In genomic region chr17:76262732-76263344, GRCh38 we compare ENCODE assay signal across 8 cellular contexts. TPM values are rescaled to one million over a fixed set of nuclear protein-coding genes. Genes with fewer than 3 reads are reported as not detected.
DNase-seq lines count a peak whose midpoint lies in the region; ATAC-seq, FAIRE-seq and TF ChIP-seq lines count a peak whose summit lies in the region.

No MANE protein-coding gene starts in this region.

- ATAC-seq in GM18867 (IDR thresholded peaks at IDR 0.05; ENCODE audit: unreplicated experiment): no peak

- no peaks in the 10 kb centered on the region for H3K27me3 Mint-ChIP-seq in T-helper 1 cell treated with Interleukin-12 subunit alpha and Interleukin-12 subunit beta and Interleukin-4 antibody, amounts not matched to agents 30 μg/mL and 1 μg/mL, for 36 hours (ENCODE audit: low read depth)

- peaks cover 2% of the 10 kb centered on the region for H3K9me1 ChIP-seq in keratinocyte (ENCODE audit: control insufficient read depth, extremely low read depth, insufficient read depth, low read length)

- H3K4me3 ChIP-seq in HL-60 (replicated peaks; ENCODE audit: insufficient read depth, low read length): no peak overlapping the region
- H3K4me3 ChIP-seq in keratinocyte (ENCODE audit: control insufficient read depth in 2 of 3, extremely low read depth in 1 of 3, insufficient read depth in 2 of 3, low read depth in 1 of 3, low read length in 3 of 3): peak overlapping the region in 1 of 3 experiments; percentile 45
- H3K4me3 ChIP-seq in vagina: no peak overlapping the region

- H2AFZ ChIP-seq in keratinocyte (ENCODE audit: control insufficient read depth, low read length): peak overlapping the region; percentile 89

- intact Hi-C loops in vagina (cut with DNase I): no loop called here

- no peak for FAIRE-seq in keratinocyte (lab: Jason Lieb, UNC)

- peak overlapping the region; percentile 64 for H3K9ac ChIP-seq in keratinocyte (ENCODE audit: control insufficient read depth, extremely low read depth, insufficient read depth, low read length)

- no peaks in the 10 kb centered on the region for H3K36me3 ChIP-seq in keratinocyte (ENCODE audit: control insufficient read depth in 2 of 2, extremely low read depth in 1 of 2, insufficient read depth in 2 of 2, low read length in 2 of 2)
- no peaks in the 10 kb centered on the region for H3K36me3 ChIP-seq in vagina

- no peak for TF ChIP-seq POLR2A in vagina (IDR thresholded peaks at IDR 0.05)

- H3K36me3 Mint-ChIP-seq in T-helper 1 cell treated with Interleukin-12 subunit alpha and Interleukin-12 subunit beta and Interleukin-4 antibody, amounts not matched to agents 30 μg/mL and 1 μg/mL, for 36 hours (ENCODE audit: low read depth): peaks cover 15% of the 10 kb centered on the region

- peaks cover 14% of the 10 kb centered on the region for H3K79me2 ChIP-seq in keratinocyte (ENCODE audit: control insufficient read depth, insufficient read depth, low read length)

- dilution Hi-C loops in keratinocyte (cut with MboI; ENCODE audit: extremely low pct_ligation_motif_present, low sequenced_read_pairs): no loop called here

- DNase-seq in COLO668 (lab: John Stamatoyannopoulos, UW; ENCODE audit: unreplicated experiment): peak; percentile 42
- peak in 1 of 2 experiments; percentile 84 for DNase-seq in HL-60 (ENCODE audit: low read depth in 1 of 2, low spot score in 1 of 2)
- no peak for DNase-seq in keratinocyte (ENCODE audit: low read depth, low spot score)
- DNase-seq in vagina (ENCODE audit: extremely low spot score in 2 of 2): no peak
- DNase-seq in NCI-H524 treated with DMSO at 0.1 percent for 48 hours (lab: John Stamatoyannopoulos, UW): no peak
- DNase-seq in NCI-H1694 treated with DMSO at 0.1 percent for 48 hours (lab: John Stamatoyannopoulos, UW): no peak

- H3K9me3 ChIP-seq in keratinocyte (ENCODE audit: control insufficient read depth, low read depth, low read length) (no peaks in the 10 kb centered on the region), vagina (no peaks in the 10 kb centered on the region)

- no peaks in the 10 kb centered on the region for H3K27me3 ChIP-seq in HL-60 (ENCODE audit: insufficient read depth, poor library complexity, severe bottlenecking)
- H3K27me3 ChIP-seq in keratinocyte (ENCODE audit: control insufficient read depth, extremely low read depth, insufficient read depth, low read length): no peaks in the 10 kb centered on the region
- no peaks in the 10 kb centered on the region for H3K27me3 ChIP-seq in vagina

- peak overlapping the region; percentile 69 for H3K27ac ChIP-seq in HL-60 (replicated peaks)
- H3K27ac ChIP-seq in keratinocyte (ENCODE audit: control insufficient read depth, insufficient read depth, low read length): peak overlapping the region; percentile 90
- peak overlapping the region; percentile 67 for H3K27ac ChIP-seq in vagina

- TF ChIP-seq CTCF in HL-60 (IDR thresholded peaks at IDR 0.05; ENCODE audit: insufficient read depth, low read length) (no peak), keratinocyte (optimal IDR thresholded peaks at IDR 0.05 in 1 of 3, IDR thresholded peaks at IDR 0.05 in 1 of 3, conservative IDR thresholded peaks at IDR 0.05 in 1 of 3; ENCODE audit: extremely low read depth in 1 of 3, insufficient read depth in 2 of 3, low read length in 3 of 3) (no peak), vagina (IDR thresholded peaks at IDR 0.05) (no peak)

- peak overlapping the region; percentile 40 for H3K4me3 Mint-ChIP-seq in T-helper 1 cell treated with Interleukin-12 subunit alpha and Interleukin-12 subunit beta and Interleukin-4 antibody, amounts not matched to agents 30 μg/mL and 1 μg/mL, for 36 hours

- H3K4me1 Mint-ChIP-seq in T-helper 1 cell treated with Interleukin-12 subunit alpha and Interleukin-12 subunit beta and Interleukin-4 antibody, amounts not matched to agents 30 μg/mL and 1 μg/mL, for 36 hours (ENCODE audit: low read depth): peaks cover 41% of the 10 kb centered on the region

- H3K4me1 ChIP-seq in keratinocyte (ENCODE audit: control insufficient read depth, extremely low read depth, insufficient read depth, low read length) (peaks cover 43% of the 10 kb centered on the region), vagina (peaks cover 44% of the 10 kb centered on the region)

- H4K20me1 ChIP-seq in keratinocyte (ENCODE audit: control insufficient read depth, extremely low read depth, insufficient read depth, low read length): no peaks in the 10 kb centered on the region

- peak overlapping the region; percentile 81 for H3K4me2 ChIP-seq in keratinocyte (ENCODE audit: control insufficient read depth, extremely low read depth, insufficient read depth, low read depth, low read length)

- peak overlapping the region; percentile 83 for H3K27ac Mint-ChIP-seq in T-helper 1 cell treated with Interleukin-12 subunit alpha and Interleukin-12 subunit beta and Interleukin-4 antibody, amounts not matched to agents 30 μg/mL and 1 μg/mL, for 36 hours

- H3K9me3 Mint-ChIP-seq in T-helper 1 cell treated with Interleukin-12 subunit alpha and Interleukin-12 subunit beta and Interleukin-4 antibody, amounts not matched to agents 30 μg/mL and 1 μg/mL, for 36 hours: no peaks in the 10 kb centered on the region

RNA-seq across cellular contexts. Expression of gene UBALD2, which starts 2.3 kb away (rescaled TPM):
- 9.4 to 33.9 TPM (median 28.7 TPM) in 3 replicates for polyA plus RNA-seq in keratinocyte
- polyA plus RNA-seq in keratinocyte (2011; ENCODE audit: low read depth): 6.8 TPM
- polyA plus RNA-seq in keratinocyte (2011; cell fraction: cytosol; rRNA removed): 11.8 and 17.0 TPM in 2 replicates
- 7.4 and 8.5 TPM in 2 replicates for polyA plus RNA-seq in keratinocyte (2011; cell fraction: nucleus; rRNA removed)
- 23.6 and 57.0 TPM in 2 replicates for polyA plus RNA-seq in keratinocyte (2012; ENCODE audit: low replicate concordance)
- 5.9 to 16.6 TPM (median 8.9 TPM) in 3 replicates for polyA minus RNA-seq in keratinocyte
- 31.7 TPM for polyA minus RNA-seq in keratinocyte (2011; cell fraction: cytosol; rRNA and poly(A)+ RNA removed)
- 5.0 and 8.5 TPM in 2 replicates for polyA minus RNA-seq in keratinocyte (2011; cell fraction: nucleus; rRNA and poly(A)+ RNA removed)
- total RNA-seq in vagina: 18.4 TPM

RNA-seq across cellular contexts. Expression of gene RNF157, which starts 22.5 kb away (rescaled TPM):
- polyA plus RNA-seq in keratinocyte: not detected in 3 replicates
- not detected for polyA plus RNA-seq in keratinocyte (2011; ENCODE audit: low read depth)
- not detected in 2 replicates for polyA plus RNA-seq in keratinocyte (2011; cell fraction: cytosol; rRNA removed)
- polyA plus RNA-seq in keratinocyte (2011; cell fraction: nucleus; rRNA removed): not detected in 2 replicates
- polyA plus RNA-seq in keratinocyte (2012; ENCODE audit: low replicate concordance): not detected in 2 replicates
- not detected in 3 replicates for polyA minus RNA-seq in keratinocyte
- polyA minus RNA-seq in keratinocyte (2011; cell fraction: cytosol; rRNA and poly(A)+ RNA removed): not detected
- polyA minus RNA-seq in keratinocyte (2011; cell fraction: nucleus; rRNA and poly(A)+ RNA removed): not detected in 2 replicates
- 8.8 TPM for total RNA-seq in vagina

RNA-seq across cellular contexts. Expression of gene QRICH2, which starts 45.2 kb away (rescaled TPM):
- polyA plus RNA-seq in keratinocyte: 1.1 to 4.8 TPM (median 1.6 TPM) in 3 replicates
- 2.3 TPM for polyA plus RNA-seq in keratinocyte (2011; ENCODE audit: low read depth)
- polyA plus RNA-seq in keratinocyte (2011; cell fraction: cytosol; rRNA removed): 0.62 and 1.3 TPM in 2 replicates
- 11.1 and 14.7 TPM in 2 replicates for polyA plus RNA-seq in keratinocyte (2011; cell fraction: nucleus; rRNA removed)
- 1.3 and 2.2 TPM in 2 replicates for polyA plus RNA-seq in keratinocyte (2012; ENCODE audit: low replicate concordance)
- polyA minus RNA-seq in keratinocyte: 1.7 to 11.3 TPM (median 9.9 TPM) in 3 replicates
- 2.1 TPM for polyA minus RNA-seq in keratinocyte (2011; cell fraction: cytosol; rRNA and poly(A)+ RNA removed)
- polyA minus RNA-seq in keratinocyte (2011; cell fraction: nucleus; rRNA and poly(A)+ RNA removed): 5.6 and 9.3 TPM in 2 replicates
- 10.8 TPM for total RNA-seq in vagina
